10 cellular contexts compared by ENCODE assay signal in genomic region chr17:76270770-76271668, GRCh38. TPM values are rescaled to one million over a fixed set of nuclear protein-coding genes. Genes with fewer than 3 reads are reported as not detected.
DNase-seq lines count a peak whose midpoint lies in the region; ATAC-seq and TF ChIP-seq lines count a peak whose summit lies in the region.
"Had no signal": no experiment of that assay in that cellular context is flagged by ENCODE, and none has a peak within 500 bp of the region (broad histone marks: within the 10 kb centered on the region; RNA-seq: fewer than 3 reads in every experiment).

No MANE protein-coding gene starts in this region.

- H3K27me3 Mint-ChIP-seq in dendritic cell treated with granulocyte-macrophage colony-stimulating factor and Interleukin-4, amounts not matched to agents 40 ng/mL and 50 ng/mL, for 4 days = no peaks in the 10 kb centered on the region
- no peaks in the 10 kb centered on the region for H3K27me3 Mint-ChIP-seq in nephron progenitor cell (ENCODE audit: low read depth, poor library complexity)

- peak overlapping the region in 7 of 8 donors; percentile 11 to 99 (median 34) for H3K4me3 ChIP-seq in spleen
- H3K4me3 ChIP-seq: HAP-1 had no signal

- intact Hi-C loops in dendritic cell treated with granulocyte-macrophage colony-stimulating factor and Interleukin-4, amounts not matched to agents 40 ng/mL and 50 ng/mL, for 4 days (cut with micrococcal nuclease) = no loop called here
- intact Hi-C loops in spleen (cut with DNase I; ENCODE audit: low total_unique reads) = no loop called here

- TF ChIP-seq CTCF in spleen (IDR thresholded peaks at IDR 0.05 in 8 of 11, conservative IDR thresholded peaks at IDR 0.05 in 3 of 11) = no peak
- no peak for TF ChIP-seq CTCF in nephron progenitor cell (IDR thresholded peaks at IDR 0.05)

- TF ChIP-seq POLR2A in spleen (IDR thresholded peaks at IDR 0.05) = no peak

- peak overlapping the region; percentile 83 to 99 (median 98) for H3K27ac ChIP-seq in spleen
- H3K27ac ChIP-seq: 22Rv1 had no signal

- WGBS in spleen, 5 donors = 59 to 89% (median 72%) methylated on average over 13 to 14 of the region's 14 CpGs

- DNase-seq in DMS 273 (lab: John Stamatoyannopoulos, UW; ENCODE audit: unreplicated experiment) (peak; percentile 39), DMS 273 treated with DMSO at 0.1 percent for 48 hours (lab: John Stamatoyannopoulos, UW) (no peak), spleen (peak; percentile 77), nephron progenitor cell (no peak), KG1 (lab: John Stamatoyannopoulos, UW) (no peak)

- no peaks in the 10 kb centered on the region for H3K9me3 ChIP-seq in spleen
- H3K9me3 ChIP-seq: HAP-1 had no signal

- ATAC-seq in HG03342 (IDR thresholded peaks at IDR 0.05; ENCODE audit: unreplicated experiment) = peak; percentile 1
- no peak for ATAC-seq in HG03521 (IDR thresholded peaks at IDR 0.05; ENCODE audit: unreplicated experiment)

- H3K36me3 ChIP-seq in spleen = peaks cover 0 to 49% (median 15%) of the 10 kb centered on the region in 6 donors

- peak overlapping the region; percentile 73 for H3K27ac Mint-ChIP-seq in dendritic cell treated with granulocyte-macrophage colony-stimulating factor and Interleukin-4, amounts not matched to agents 40 ng/mL and 50 ng/mL, for 4 days
- H3K27ac Mint-ChIP-seq in nephron progenitor cell = no peak overlapping the region

- peaks cover 70 to 99% (median 91%) of the 10 kb centered on the region in 6 donors for H3K4me1 ChIP-seq in spleen

- H3K36me3 Mint-ChIP-seq in dendritic cell treated with granulocyte-macrophage colony-stimulating factor and Interleukin-4, amounts not matched to agents 40 ng/mL and 50 ng/mL, for 4 days (ENCODE audit: low read depth) = peaks cover 36% of the 10 kb centered on the region
- H3K36me3 Mint-ChIP-seq in nephron progenitor cell (ENCODE audit: low read depth) = peaks cover 16% of the 10 kb centered on the region

- peaks cover 74% of the 10 kb centered on the region for H3K4me1 Mint-ChIP-seq in dendritic cell treated with granulocyte-macrophage colony-stimulating factor and Interleukin-4, amounts not matched to agents 40 ng/mL and 50 ng/mL, for 4 days (ENCODE audit: low read depth)
- H3K4me1 Mint-ChIP-seq in nephron progenitor cell = peaks cover 49% of the 10 kb centered on the region

- no peaks in the 10 kb centered on the region for H3K9me3 Mint-ChIP-seq in dendritic cell treated with granulocyte-macrophage colony-stimulating factor and Interleukin-4, amounts not matched to agents 40 ng/mL and 50 ng/mL, for 4 days
- no peaks in the 10 kb centered on the region for H3K9me3 Mint-ChIP-seq in nephron progenitor cell

- H3K4me3 Mint-ChIP-seq in dendritic cell treated with granulocyte-macrophage colony-stimulating factor and Interleukin-4, amounts not matched to agents 40 ng/mL and 50 ng/mL, for 4 days = peak overlapping the region; percentile 52
- no peak overlapping the region for H3K4me3 Mint-ChIP-seq in nephron progenitor cell

- H3K27me3 ChIP-seq in spleen (replicated peaks in 1 of 7) = no peaks in the 10 kb centered on the region

RNA-seq across cellular contexts. Expression of gene UBALD2, which starts 5.9 kb away (rescaled TPM):
- 10 to 100 TPM; 28.9 to 91.3 (median 63.8) TPM for total RNA-seq in spleen
- polyA plus RNA-seq in spleen = 10 to 100 TPM; 42.5 to 54.7 (median 43.8) TPM

RNA-seq across cellular contexts. Expression of gene RNF157, which starts 30.7 kb away (rescaled TPM):
- total RNA-seq in spleen = 10 to 100 TPM in 3 of 7 donors, 1 to 10 TPM in 4; 6.8 to 13.0 (median 8.6) TPM
- 1 to 10 TPM in 2 of 3 donors, under 1 TPM in 1; 0.89 to 2.0 (median 1.1) TPM for polyA plus RNA-seq in spleen

RNA-seq across cellular contexts. Expression of gene QRICH2, which starts 37.1 kb away (rescaled TPM):
- 1 to 10 TPM; 1.3 to 3.1 (median 2.7) TPM for total RNA-seq in spleen
- polyA plus RNA-seq in spleen = 1 to 10 TPM; 2.4 to 2.7 (median 2.5) TPM

Comparison
In these comparisons a context has a peak if more than half of its experiments do, and no peak if none do; other contexts are left out.
1. DNase-seq: peak in DMS 273 (single experiment) and spleen (single experiment); none in DMS 273 treated with DMSO at 0.1 percent for 48 hours (single experiment), nephron progenitor cell (single experiment) and KG1 (single experiment).